ENCODE assay signal across 1 cellular context in genomic region chr2:38643683-38644511, GRCh38.
TF ChIP-seq lines count a peak whose summit lies in the region.

No MANE protein-coding gene starts in this region.

TF ChIP-seq in GM12878, 131 proteins besides CTCF, POLR2A, EP300 and RAD21:
- peak; percentile 81 for TF ChIP-seq SPI1 (IDR thresholded peaks at IDR 0.05; ENCODE audit: borderline replicate concordance, insufficient read depth, low read depth, low read length)
